20 cellular contexts compared by ENCODE assay signal in genomic region chr3:160768918-160769317, GRCh38. TPM values are rescaled to one million over a fixed set of nuclear protein-coding genes. Genes with fewer than 3 reads are reported as not detected.
DNase-seq lines count a peak whose midpoint lies in the region; TF ChIP-seq lines count a peak whose summit lies in the region.
"Had no signal": no experiment of that assay in that cellular context is flagged by ENCODE, and none has a peak within 500 bp of the region (broad histone marks: within the 10 kb centered on the region; RNA-seq: fewer than 3 reads in every experiment).

No MANE protein-coding gene starts in this region.

- no peak overlapping the region for H3K27ac ChIP-seq in mammary epithelial cell (ENCODE audit: insufficient read depth, low read depth, low read length)
- H3K27ac ChIP-seq in esophagus muscularis mucosa (replicated peaks in 1 of 4), result peak overlapping the region in 3 of 4 donors; percentile 7 to 44 (median 31)
- H3K27ac ChIP-seq: 22Rv1, A549, BLaER1, GM23248 had no signal

- H3K4me3 ChIP-seq in mammary epithelial cell (replicated peaks in 1 of 3; ENCODE audit: insufficient read depth in 1 of 3, low read depth in 2 of 3, low read length in 3 of 3) (no peak overlapping the region), esophagus muscularis mucosa (no peak overlapping the region)
- H3K4me3 ChIP-seq: A549, BLaER1, GM23248, K562 had no signal

- TF ChIP-seq POLR2A in esophagus muscularis mucosa (IDR thresholded peaks at IDR 0.05; ENCODE audit: low read depth), result no peak

- H3K4me1 Mint-ChIP-seq in MCF 10A (ENCODE audit: insufficient read depth, unreplicated experiment), result no peaks in the 10 kb centered on the region
- peaks cover 5% of the 10 kb centered on the region for H3K4me1 Mint-ChIP-seq in type B pancreatic cell (ENCODE audit: unreplicated experiment)

- no peaks in the 10 kb centered on the region for H3K79me2 ChIP-seq in mammary epithelial cell (ENCODE audit: insufficient read depth, low read length)

- intact Hi-C loops in mammary epithelial cell (cut with micrococcal nuclease), result no loop called here
- intact Hi-C loops in MCF 10A (cut with micrococcal nuclease), result no loop called here
- intact Hi-C loops in esophagus muscularis mucosa (cut with DNase I), result no loop called here

- dilution Hi-C loops in mammary epithelial cell (cut with HindIII; ENCODE audit: low sequenced_read_pairs), result no loop called here

- DNase-seq in mammary epithelial cell, result peak; percentile 4
- DNase-seq in MCF 10A (ENCODE audit: unreplicated experiment), result no peak
- peak; percentile 55 for DNase-seq in HT1080 (ENCODE audit: low read depth)
- no peak for DNase-seq in esophagus muscularis mucosa (ENCODE audit: extremely low spot score)
- peak; percentile 47 for DNase-seq in kidney tubule cell (ENCODE audit: low spot score)
- DNase-seq in type B pancreatic cell (ENCODE audit: extremely low spot score, unreplicated experiment), result no peak
- no peak for DNase-seq in iPS-NIHi11 (ENCODE audit: low spot score)
- no peak for DNase-seq in NCI-H2107 (lab: John Stamatoyannopoulos, UW)
- DNase-seq: CD4-positive, alpha-beta memory T cell; DMS153; DMS79; GF-D8; GM23248; HFFc6; IMR-90 had no signal

- POLR2A ChIA-PET in MCF 10A (lab: Yijun Ruan, JAX), result interaction anchor here (1.1 to 2.6 kb wide), 2 partner anchors 10 to 13 kb away, joined by 4 to 10 read pairs; partner anchors contain the start of gene PPM1L

- no peaks in the 10 kb centered on the region for H3K9me3 ChIP-seq in mammary epithelial cell (replicated peaks; ENCODE audit: insufficient read depth, low read length)
- no peaks in the 10 kb centered on the region for H3K9me3 ChIP-seq in esophagus muscularis mucosa
- H3K9me3 ChIP-seq: A549, BLaER1 had no signal

- no peak for TF ChIP-seq EP300 in esophagus muscularis mucosa (IDR thresholded peaks at IDR 0.05)

- H3K4me1 ChIP-seq in mammary epithelial cell (ENCODE audit: insufficient read depth, low read length) (no peaks in the 10 kb centered on the region), esophagus muscularis mucosa (peaks cover 13 to 57% (median 45%) of the 10 kb centered on the region in 4 donors)
- H3K4me1 ChIP-seq: A549, BLaER1 had no signal

- H3K27ac Mint-ChIP-seq in MCF 10A (ENCODE audit: low read depth, unreplicated experiment) (no peak overlapping the region), type B pancreatic cell (no peak overlapping the region)
- H3K27ac Mint-ChIP-seq: CD14-positive monocyte; CD4-positive, alpha-beta memory T cell; HFFc6 had no signal

- H3K36me3 ChIP-seq in mammary epithelial cell (ENCODE audit: insufficient read depth, low read length), result no peaks in the 10 kb centered on the region
- H3K36me3 ChIP-seq in esophagus muscularis mucosa, result no peaks in the 10 kb centered on the region

- no peak overlapping the region for H2AFZ ChIP-seq in mammary epithelial cell (ENCODE audit: low read depth, low read length)
- H2AFZ ChIP-seq: GM23248 had no signal

- H4K20me1 ChIP-seq in mammary epithelial cell (ENCODE audit: insufficient read depth, low read length), result no peaks in the 10 kb centered on the region

- H3K9ac ChIP-seq in mammary epithelial cell (ENCODE audit: insufficient read depth, low read length), result no peak overlapping the region
- H3K9ac ChIP-seq: BLaER1, GM23248 had no signal

- in situ Hi-C loops in mammary epithelial cell (cut with MboI; ENCODE audit: low sequenced_read_pairs in 2 of 2), result no loop called here

- H3K27me3 Mint-ChIP-seq in MCF 10A (ENCODE audit: insufficient read depth, unreplicated experiment), result no peaks in the 10 kb centered on the region
- H3K27me3 Mint-ChIP-seq in type B pancreatic cell, result no peaks in the 10 kb centered on the region
- H3K27me3 Mint-ChIP-seq: CD4-positive, alpha-beta memory T cell had no signal

- no peaks in the 10 kb centered on the region for H3K27me3 ChIP-seq in mammary epithelial cell (ENCODE audit: insufficient read depth, low read length)
- H3K27me3 ChIP-seq in esophagus muscularis mucosa, result no peaks in the 10 kb centered on the region
- H3K27me3 ChIP-seq: BLaER1 had no signal

- H3K4me3 Mint-ChIP-seq in MCF 10A (ENCODE audit: unreplicated experiment), result no peak overlapping the region
- H3K4me3 Mint-ChIP-seq in type B pancreatic cell, result no peak overlapping the region
- H3K4me3 Mint-ChIP-seq: CD14-positive monocyte; CD4-positive, alpha-beta memory T cell; HFFc6 had no signal

- H3K9me3 Mint-ChIP-seq in MCF 10A (ENCODE audit: unreplicated experiment) (no peaks in the 10 kb centered on the region), type B pancreatic cell (no peaks in the 10 kb centered on the region)
- H3K9me3 Mint-ChIP-seq: CD4-positive, alpha-beta memory T cell; HFFc6 had no signal

- CTCF ChIA-PET in mammary epithelial cell (lab: Charles Lee; ENCODE audit: low non-redundant PET) (no interaction called here), MCF 10A (lab: Yijun Ruan, JAX) (interaction anchor here (1.0 kb wide), 1 partner anchor 61 kb away, joined by 3 read pairs; no protein-coding TSS in a partner anchor)

- no peak for TF ChIP-seq CTCF in mammary epithelial cell (conservative IDR thresholded peaks at IDR 0.05 in 1 of 2, IDR thresholded peaks at IDR 0.05 in 1 of 2; ENCODE audit: extremely low read depth in 1 of 2, insufficient read depth in 1 of 2, low read depth in 1 of 2, low read length in 2 of 2)
- TF ChIP-seq CTCF in MCF 10A (IDR thresholded peaks at IDR 0.05; ENCODE audit: unreplicated experiment), result no peak
- no peak for TF ChIP-seq CTCF in esophagus muscularis mucosa (IDR thresholded peaks at IDR 0.05)
- no peak for TF ChIP-seq CTCF in type B pancreatic cell (conservative IDR thresholded peaks at IDR 0.05)

- no peak overlapping the region for H3K4me2 ChIP-seq in mammary epithelial cell (ENCODE audit: insufficient read depth, low read depth, low read length)
- H3K4me2 ChIP-seq: A549, BLaER1 had no signal

- H3K36me3 Mint-ChIP-seq in MCF 10A (ENCODE audit: insufficient read depth, unreplicated experiment) (no peaks in the 10 kb centered on the region), type B pancreatic cell (peaks cover 5% of the 10 kb centered on the region)
- H3K36me3 Mint-ChIP-seq: CD4-positive, alpha-beta memory T cell had no signal

- 67% methylated on average over 2 of the region's 2 CpGs for WGBS in mammary epithelial cell (ENCODE audit: low coverage, missing lambda C conversion rate)
- WGBS in esophagus muscularis mucosa, result 89% methylated on average over 2 of the region's 2 CpGs

- BruUV-seq in mammary epithelial cell (replicated peaks; lab: Mats Ljungman, UMichigan) (no TSS peak), MCF 10A (replicated peaks; lab: Mats Ljungman, UMichigan) (no TSS peak)

RNA-seq across cellular contexts. Expression of gene PPM1L, which starts 12.9 kb away (rescaled TPM):
- 1 to 10 TPM in 1 of 2 donors, under 1 TPM in 1; 0.96 to 2.0 TPM for total RNA-seq in mammary epithelial cell
- 0.23 TPM for polyA plus RNA-seq in mammary epithelial cell
- 1.3 TPM for polyA minus RNA-seq in mammary epithelial cell
- total RNA-seq in MCF 10A (2022), result 1.7 and 2.1 TPM in 2 replicates
- total RNA-seq in HT1080 (2014; rRNA removed; shearing (Covaris generic)), result 2.7 and 4.3 TPM in 2 replicates
- 1.3 and 1.7 TPM in 2 replicates for polyA plus RNA-seq in HT1080 (2015; cell fraction: cytosol; rRNA removed)
- 2.5 and 3.5 TPM in 2 replicates for polyA plus RNA-seq in HT1080 (2015; cell fraction: nucleus; rRNA removed)
- 10 to 100 TPM; 30.8 to 88.1 (median 52.7) TPM for total RNA-seq in esophagus muscularis mucosa
- total RNA-seq in type B pancreatic cell (ENCODE audit: low replicate concordance), result 28.7 and 29.4 TPM in 2 replicates

Comparison
In these comparisons a context has a peak if more than half of its experiments do, and no peak if none do; other contexts are left out.
1. DNase-seq: peak in mammary epithelial cell (single experiment), HT1080 (single experiment) and kidney tubule cell (single experiment); none in MCF 10A (single experiment), esophagus muscularis mucosa (single experiment), type B pancreatic cell (single experiment), iPS-NIHi11 (single experiment) and NCI-H2107 (single experiment).